ENCODE assay signal across 8 cellular contexts in genomic region chrX:47651043-47651905, GRCh38. TPM values are rescaled to one million over a fixed set of nuclear protein-coding genes. Genes with fewer than 3 reads are reported as not detected.
DNase-seq lines count a peak whose midpoint lies in the region; ATAC-seq and TF ChIP-seq lines count a peak whose summit lies in the region.

No MANE protein-coding gene starts in this region.

- H3K27ac Mint-ChIP-seq in CD8-positive, alpha-beta memory T cell: peak overlapping the region; percentile 76 to 98 (median 93)

- peak overlapping the region; percentile 79 to 93 (median 87) for H3K4me3 Mint-ChIP-seq in CD8-positive, alpha-beta memory T cell

- H3K9ac ChIP-seq in endocrine pancreas (ENCODE audit: control insufficient read depth, insufficient read depth, low read length): peak overlapping the region; percentile 62

- no peaks in the 10 kb centered on the region for H3K27me3 ChIP-seq in CD8-positive, alpha-beta memory T cell (ENCODE audit: insufficient read depth, low read length, poor library complexity, severe bottlenecking)
- H3K27me3 ChIP-seq in MG63 (no peaks in the 10 kb centered on the region), endocrine pancreas (ENCODE audit: control insufficient read depth, insufficient read depth, low read length) (no peaks in the 10 kb centered on the region), neutrophil (no peaks in the 10 kb centered on the region)

- H3K4me1 ChIP-seq in CD8-positive, alpha-beta memory T cell (ENCODE audit: insufficient read depth, low read length): peaks cover 26% of the 10 kb centered on the region
- H3K4me1 ChIP-seq in endocrine pancreas (ENCODE audit: control insufficient read depth, insufficient read depth, low read length) (no peaks in the 10 kb centered on the region), neutrophil (ENCODE audit: control insufficient read depth in 1 of 2, insufficient read depth in 1 of 2, low read depth in 1 of 2, low read length in 1 of 2) (peaks cover 16 to 17% of the 10 kb centered on the region in 2 experiments)

- H3K36me3 ChIP-seq in CD8-positive, alpha-beta memory T cell (ENCODE audit: insufficient read depth, low read length): peaks cover 15% of the 10 kb centered on the region
- H3K36me3 ChIP-seq in MG63: peaks cover 14% of the 10 kb centered on the region
- no peaks in the 10 kb centered on the region for H3K36me3 ChIP-seq in endocrine pancreas (ENCODE audit: control insufficient read depth, insufficient read depth, low read length)
- peaks cover 13% of the 10 kb centered on the region for H3K36me3 ChIP-seq in neutrophil

- peaks cover 0 to 14% of the 10 kb centered on the region in 2 donors for H3K27me3 Mint-ChIP-seq in CD8-positive, alpha-beta memory T cell

- peaks cover 0 to 61% (median 4%) of the 10 kb centered on the region in 3 donors for H3K36me3 Mint-ChIP-seq in CD8-positive, alpha-beta memory T cell

- CTCF ChIA-PET in CD8-positive, alpha-beta memory T cell (lab: Charles Lee): no interaction called here

- ATAC-seq in HG03175 (IDR thresholded peaks at IDR 0.05; ENCODE audit: unreplicated experiment) (no peak), HG03520 (IDR thresholded peaks at IDR 0.05; ENCODE audit: unreplicated experiment) (no peak)

- DNase-seq in CD8-positive, alpha-beta memory T cell: no peak
- DNase-seq in MG63 (no peak), mucosa of gallbladder (ENCODE audit: low spot score) (no peak), iPS-NIHi11 (ENCODE audit: low spot score) (no peak)

- POLR2A ChIA-PET in CD8-positive, alpha-beta memory T cell (lab: Charles Lee): interaction anchor here (0.6 to 1.0 kb wide), 2 partner anchors 14 to 434 kb away, joined by 3 read pairs; no protein-coding TSS in a partner anchor

- H3K9me3 ChIP-seq in CD8-positive, alpha-beta memory T cell (ENCODE audit: low read length): no peaks in the 10 kb centered on the region
- H3K9me3 ChIP-seq in MG63 (no peaks in the 10 kb centered on the region), endocrine pancreas (ENCODE audit: control insufficient read depth, low read length) (no peaks in the 10 kb centered on the region), neutrophil (no peaks in the 10 kb centered on the region)

- H3K27ac ChIP-seq in CD8-positive, alpha-beta memory T cell (ENCODE audit: low read depth, low read length): peak overlapping the region; percentile 69
- H3K27ac ChIP-seq in neutrophil: peak overlapping the region; percentile 75

- peaks cover 0 to 1% (median 0%) of the 10 kb centered on the region in 5 donors for H3K9me3 Mint-ChIP-seq in CD8-positive, alpha-beta memory T cell

- peaks cover 30 to 43% (median 32%) of the 10 kb centered on the region in 3 donors for H3K4me1 Mint-ChIP-seq in CD8-positive, alpha-beta memory T cell

- peak overlapping the region; percentile 66 for H3K4me3 ChIP-seq in CD8-positive, alpha-beta memory T cell (ENCODE audit: low read length)
- H3K4me3 ChIP-seq in MG63 (peak overlapping the region; percentile 39), endocrine pancreas (ENCODE audit: control insufficient read depth, insufficient read depth, low read length) (peak overlapping the region; percentile 33), neutrophil (ENCODE audit: low read depth in 1 of 2, low read length in 1 of 2) (peak overlapping the region; percentile 70)

- no peak for TF ChIP-seq CTCF in neutrophil (IDR thresholded peaks at IDR 0.05)

RNA-seq across cellular contexts. Expression of gene ELK1, which starts 0.9 kb away (rescaled TPM):
- total RNA-seq in CD8-positive, alpha-beta memory T cell: 10 to 100 TPM; 60.8 to 62.3 TPM
- polyA plus RNA-seq in CD8-positive, alpha-beta memory T cell: 21.9 TPM
- 33.2 and 39.4 TPM in 2 replicates for total RNA-seq in MG63 (2014; rRNA removed; shearing (Covaris generic); ENCODE audit: low replicate concordance)
- 28.7 TPM for total RNA-seq in mucosa of gallbladder

RNA-seq across cellular contexts. Expression of gene UXT, which starts 7.7 kb away (rescaled TPM):
- total RNA-seq in CD8-positive, alpha-beta memory T cell: 100 to 1,000 TPM; 159 to 168 TPM
- polyA plus RNA-seq in CD8-positive, alpha-beta memory T cell: 286 TPM
- 155 and 240 TPM in 2 replicates for total RNA-seq in MG63 (2014; rRNA removed; shearing (Covaris generic); ENCODE audit: low replicate concordance)
- 81.8 TPM for total RNA-seq in mucosa of gallbladder

RNA-seq across cellular contexts. Expression of gene CFP, which starts 21.5 kb away (rescaled TPM):
- 1 to 10 TPM; 1.8 to 2.3 TPM for total RNA-seq in CD8-positive, alpha-beta memory T cell
- 1.4 TPM for polyA plus RNA-seq in CD8-positive, alpha-beta memory T cell
- not detected in 2 replicates for total RNA-seq in MG63 (2014; rRNA removed; shearing (Covaris generic); ENCODE audit: low replicate concordance)
- total RNA-seq in mucosa of gallbladder: 2.4 TPM

RNA-seq across cellular contexts. Expression of gene SYN1, which starts 31.6 kb away (rescaled TPM):
- total RNA-seq in CD8-positive, alpha-beta memory T cell: under 1 TPM; 0.35 to 0.60 TPM
- 0.94 TPM for polyA plus RNA-seq in CD8-positive, alpha-beta memory T cell
- total RNA-seq in MG63 (2014; rRNA removed; shearing (Covaris generic); ENCODE audit: low replicate concordance): 0.26 TPM in 1 of 2 replicates, not detected in the other
- total RNA-seq in mucosa of gallbladder: 0.55 TPM
